ENCODE assay signal across 24 cellular contexts in the genomic region with DNA sequence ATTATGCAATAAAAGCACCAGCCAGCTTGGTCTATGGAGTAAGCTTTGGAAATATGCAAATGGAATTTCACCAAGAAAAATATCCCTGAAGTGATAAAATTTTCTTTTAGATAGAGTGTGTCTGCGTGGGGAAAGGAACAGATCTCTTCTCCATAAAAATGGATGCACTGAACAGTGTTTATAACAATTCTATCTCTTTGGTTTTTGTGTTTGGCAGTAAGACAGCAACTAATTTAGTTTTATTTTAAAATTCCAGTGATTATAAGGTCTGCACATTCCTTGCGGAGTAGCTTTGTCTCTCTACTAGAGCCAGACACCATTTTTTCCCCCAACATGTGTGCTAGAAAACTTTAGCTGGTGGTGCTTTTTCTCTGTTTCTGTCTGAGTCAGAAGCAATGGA.
DNase-seq lines count a peak whose midpoint lies in the region; ATAC-seq and TF ChIP-seq lines count a peak whose summit lies in the region.
"Had no signal": no experiment of that assay in that cellular context is flagged by ENCODE, and none has a peak within 500 bp of the region (broad histone marks: within the 10 kb centered on the region; RNA-seq: fewer than 3 reads in every experiment).

No MANE protein-coding gene starts in this region.

- no peaks in the 10 kb centered on the region for H3K36me3 ChIP-seq in SK-N-SH (replicated peaks in 1 of 2; ENCODE audit: control insufficient read depth in 1 of 2, insufficient read depth in 2 of 2, low read length in 1 of 2)
- H3K36me3 ChIP-seq: BLaER1, HAP-1 had no signal

- H3K4me1 ChIP-seq in SK-N-SH (ENCODE audit: control insufficient read depth in 1 of 2, insufficient read depth in 2 of 2, low read depth in 1 of 2, low read length in 1 of 2) (peaks cover 0 to 27% of the 10 kb centered on the region in 2 experiments; a peak in 2 of 4 replicates), right cardiac atrium (ENCODE audit: control insufficient read depth, insufficient read depth, low read length) (no peaks in the 10 kb centered on the region)
- H3K4me1 ChIP-seq: BLaER1, HAP-1 had no signal

- no peaks in the 10 kb centered on the region for H3F3A ChIP-seq in SK-N-SH (replicated peaks; ENCODE audit: insufficient read depth)

- CTCF ChIA-PET in SK-N-SH (lab: Yijun Ruan, JAX): no interaction called here

- WGBS in SK-N-SH (ENCODE audit: low lambda C conversion rate): 31% methylated on average over 2 of the region's 2 CpGs
- 49% methylated on average over 2 of the region's 2 CpGs for WGBS in right cardiac atrium

- no peak for DNase-seq in SK-N-SH
- DNase-seq in fibroblast of pulmonary artery (ENCODE audit: low read depth): peak; percentile 33
- no peak for DNase-seq in right cardiac atrium
- DNase-seq in superior temporal gyrus (ENCODE audit: extremely low spot score): peak; percentile 62
- no peak for DNase-seq in NCI-H774 (lab: John Stamatoyannopoulos, UW)
- no peak for DNase-seq in activated naive CD4-positive, alpha-beta T cell treated with anti-CD3 and anti-CD28 coated beads, Interleukin-2, amount 50 U/mL, for 16 hours
- DNase-seq: ACHN; Calu3; CD4-positive, alpha-beta memory T cell; DMS153; GM23248; IMR-90; NCI-H1105; NCI-H146; NCI-H2029 treated with DMSO at 0.1 percent for 48 hours; NCI-H2171 treated with DMSO at 0.1 percent for 48 hours; NCI-H526; SHP77 treated with DMSO at 0.1 percent for 48 hours had no signal

- H2AFZ ChIP-seq in SK-N-SH (ENCODE audit: low read depth): no peak overlapping the region
- H2AFZ ChIP-seq: GM23248 had no signal

- ATAC-seq in SK-N-SH treated with all-trans-retinoic acid at 6 μM for 48 hours (no peak), right cardiac atrium (peak; percentile 77 to 93), HG03280 (IDR thresholded peaks at IDR 0.05; ENCODE audit: unreplicated experiment) (no peak)

- no peaks in the 10 kb centered on the region for H4K20me1 ChIP-seq in SK-N-SH (ENCODE audit: insufficient read depth)
- H4K20me1 ChIP-seq: BLaER1 had no signal

- TF ChIP-seq CTCF in SK-N-SH (IDR thresholded peaks at IDR 0.05): no peak
- TF ChIP-seq CTCF in fibroblast of pulmonary artery (IDR thresholded peaks at IDR 0.05; ENCODE audit: low read length, missing control alignments): no peak

- H3K79me2 ChIP-seq in SK-N-SH (ENCODE audit: insufficient read depth): no peaks in the 10 kb centered on the region

- no peak overlapping the region for H3K4me2 ChIP-seq in SK-N-SH
- H3K4me2 ChIP-seq: BLaER1, KMS-11 had no signal

- intact Hi-C loops in right cardiac atrium (cut with DNase I): no loop called here

- H3K9me2 ChIP-seq in SK-N-SH: 0 out of 2 replicates have a peak, but pooled peaks cover 5% of the 10 kb centered on the region

- TF ChIP-seq RAD21 in SK-N-SH (IDR thresholded peaks at IDR 0.05; ENCODE audit: low read length): no peak

- TF ChIP-seq EP300 in SK-N-SH (IDR thresholded peaks at IDR 0.05; ENCODE audit: borderline replicate concordance in 1 of 2, low read depth in 1 of 2, low read length in 1 of 2): no peak

- no peak overlapping the region for H3K9ac ChIP-seq in SK-N-SH
- H3K9ac ChIP-seq: BLaER1, GM23248, KMS-11 had no signal

- POLR2A ChIA-PET in SK-N-SH (lab: Yijun Ruan, JAX): no interaction called here

- H3K9me3 ChIP-seq in SK-N-SH (0 out of 2 replicates have a peak, but pooled peaks cover 6% of the 10 kb centered on the region), right cardiac atrium (ENCODE audit: control insufficient read depth, low read length) (no peaks in the 10 kb centered on the region)
- H3K9me3 ChIP-seq: HAP-1 had no signal

- H3K4me3 ChIP-seq in SK-N-SH (ENCODE audit: low read depth in 2 of 2, low read length in 1 of 2) (no peak overlapping the region), fibroblast of pulmonary artery (replicated peaks; ENCODE audit: low read depth, low read length) (no peak overlapping the region), right cardiac atrium (ENCODE audit: low read length) (no peak overlapping the region)
- H3K4me3 ChIP-seq: BLaER1, GM23248, HAP-1 had no signal

- H3K27ac ChIP-seq in SK-N-SH (ENCODE audit: low read depth in 2 of 2, low read length in 1 of 2): peak overlapping the region in 1 of 2 experiments; percentile 11; a peak in 1 of 4 replicates
- no peak overlapping the region for H3K27ac ChIP-seq in right cardiac atrium (ENCODE audit: low read length)
- H3K27ac ChIP-seq: 22Rv1, BLaER1, GM23248, KMS-11 had no signal

- no peaks in the 10 kb centered on the region for H3K27me3 ChIP-seq in SK-N-SH (ENCODE audit: insufficient read depth)
- no peaks in the 10 kb centered on the region for H3K27me3 ChIP-seq in right cardiac atrium (ENCODE audit: control insufficient read depth, insufficient read depth)
- H3K27me3 ChIP-seq: BLaER1 had no signal

TF ChIP-seq in SK-N-SH treated with all-trans-retinoic acid at 6 μM for 48 hours, 23 proteins besides CTCF, POLR2A, EP300 and RAD21:
- TF ChIP-seq GLIS3 (CRISPR knock-in tag; IDR thresholded peaks at IDR 0.05): no peak
- no peak for TF ChIP-seq ZFP3 (CRISPR knock-in tag; IDR thresholded peaks at IDR 0.05)
- TF ChIP-seq BACH2 (CRISPR knock-in tag; IDR thresholded peaks at IDR 0.05; ENCODE audit: borderline replicate concordance): no peak
- TF ChIP-seq, protein P1, sequence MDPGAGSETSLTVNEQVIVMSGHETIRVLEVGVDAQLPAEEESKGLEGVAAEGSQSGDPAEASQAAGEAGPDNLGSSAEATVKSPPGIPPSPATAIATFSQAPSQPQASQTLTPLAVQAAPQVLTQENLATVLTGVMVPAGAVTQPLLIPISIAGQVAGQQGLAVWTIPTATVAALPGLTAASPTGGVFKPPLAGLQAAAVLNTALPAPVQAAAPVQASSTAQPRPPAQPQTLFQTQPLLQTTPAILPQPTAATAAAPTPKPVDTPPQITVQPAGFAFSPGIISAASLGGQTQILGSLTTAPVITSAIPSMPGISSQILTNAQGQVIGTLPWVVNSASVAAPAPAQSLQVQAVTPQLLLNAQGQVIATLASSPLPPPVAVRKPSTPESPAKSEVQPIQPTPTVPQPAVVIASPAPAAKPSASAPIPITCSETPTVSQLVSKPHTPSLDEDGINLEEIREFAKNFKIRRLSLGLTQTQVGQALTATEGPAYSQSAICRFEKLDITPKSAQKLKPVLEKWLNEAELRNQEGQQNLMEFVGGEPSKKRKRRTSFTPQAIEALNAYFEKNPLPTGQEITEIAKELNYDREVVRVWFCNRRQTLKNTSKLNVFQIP (CRISPR knock-in tag; IDR thresholded peaks at IDR 0.05; ENCODE audit: borderline replicate concordance, low read depth): no peak
- no peak for TF ChIP-seq PPARA (CRISPR knock-in tag; IDR thresholded peaks at IDR 0.05; ENCODE audit: borderline replicate concordance)
- TF ChIP-seq CSDC2 (CRISPR knock-in tag; IDR thresholded peaks at IDR 0.05): no peak
- 0 out of 2 replicates have a peak, but pooled peaks have one; percentile 23 for TF ChIP-seq ISL1 (CRISPR knock-in tag; IDR thresholded peaks at IDR 0.05)
- no peak for TF ChIP-seq ZC3H10 (CRISPR knock-in tag; IDR thresholded peaks at IDR 0.05)

TF ChIP-seq in SK-N-SH, 30 proteins besides CTCF, POLR2A, EP300 and RAD21:
- TF ChIP-seq TAF1 (IDR thresholded peaks at IDR 0.05; ENCODE audit: borderline replicate concordance, low read depth, low read length) (no peak), ELF1 (IDR thresholded peaks at IDR 0.05) (no peak), TCF12 (IDR thresholded peaks at IDR 0.05) (no peak), NFIC (IDR thresholded peaks at IDR 0.05; ENCODE audit: borderline replicate concordance) (no peak)

Comparison
In these comparisons a context has a peak if more than half of its experiments do, and no peak if none do; other contexts are left out.
1. ATAC-seq: peak in right cardiac atrium (2 of 2); none in SK-N-SH treated with all-trans-retinoic acid at 6 μM for 48 hours (single experiment) and HG03280 (single experiment).
2. DNase-seq: peak in fibroblast of pulmonary artery (single experiment) and superior temporal gyrus (single experiment); none in SK-N-SH (single experiment), right cardiac atrium (0 of 3), NCI-H774 (single experiment) and activated naive CD4-positive, alpha-beta T cell treated with anti-CD3 and anti-CD28 coated beads, Interleukin-2, amount 50 U/mL, for 16 hours (single experiment).